In genomic region chr20:5119435-5120188, GRCh38 we compare ENCODE assay signal across 8 cellular contexts. TPM values are rescaled to one million over a fixed set of nuclear protein-coding genes. Genes with fewer than 3 reads are reported as not detected.
A peak's percentile ranks its signal among the peaks of the same experiment; 100 is the strongest.
DNase-seq lines count a peak whose midpoint lies in the region; ATAC-seq, FAIRE-seq and TF ChIP-seq lines count a peak whose summit lies in the region.

PCNA (minus strand) TSS chr20:5119958; CDS start chr20:5119798, 160 bp downstream.

- H3K36me3 Mint-ChIP-seq in endothelial cell (ENCODE audit: low read depth, unreplicated experiment): peaks cover 11% of the 10 kb centered on the region

- H3K4me2 ChIP-seq in OCI-LY7 (ENCODE audit: low read length): peak within 1 kb of the TSS; percentile 91

- peak within 1 kb of the TSS; percentile 94 for H3K4me3 Mint-ChIP-seq in endothelial cell (ENCODE audit: unreplicated experiment)

- no peaks in the 10 kb centered on the region for H3K9me2 ChIP-seq in OCI-LY7 (ENCODE audit: insufficient read depth, low read length)

- peak; percentile 88 for ATAC-seq in GM21526 (IDR thresholded peaks at IDR 0.05; ENCODE audit: low FRiP score, unreplicated experiment)

- peak within 1 kb of the TSS; percentile 72 for H3K27ac Mint-ChIP-seq in endothelial cell (ENCODE audit: unreplicated experiment)

- H3K9me3 ChIP-seq in OCI-LY7 (ENCODE audit: low read length): no peaks in the 10 kb centered on the region

- peak within 1 kb of the TSS; percentile 89 for H3K27ac ChIP-seq in OCI-LY7 (ENCODE audit: low read depth, low read length, poor library complexity, severe bottlenecking)

- DNase-seq in D721Med (ENCODE audit: insufficient read length, low spot score): peak; percentile 76
- DNase-seq in HuH-7.5 (ENCODE audit: low spot score): peak; percentile 98
- DNase-seq in OCI-LY7 (ENCODE audit: low spot score): peak; percentile 99
- peak; percentile 92 for DNase-seq in activated T-cell treated with anti-CD3 and anti-CD28 coated beads for 1 hour (ENCODE audit: low read depth)
- peak; percentile 93 for DNase-seq in endothelial cell (ENCODE audit: low spot score)
- peak; percentile 97 for DNase-seq in midbrain (lab: John Stamatoyannopoulos, UW)
- DNase-seq in stimulated activated CD8-positive, alpha-beta memory T cell treated with anti-CD3 and anti-CD28 coated beads, Interleukin-2, amount 100 ng/mL, for 1 hour (ENCODE audit: low read depth in 2 of 2): peak; percentile 89 to 90

- H3K4me1 Mint-ChIP-seq in endothelial cell (ENCODE audit: unreplicated experiment): peaks cover 13% of the 10 kb centered on the region

- intact Hi-C loops in OCI-LY7 (cut with micrococcal nuclease; ENCODE audit: unreplicated experiment): loop anchor here (2.0 to 5.0 kb wide), 3 partner anchors 73 to 833 kb away; partner anchors contain the start of genes MCM8 and TRMT6

- POLR2A ChIA-PET in OCI-LY7 (lab: Charles Lee): interaction anchor here (0.7 to 2.3 kb wide), 16 partner anchors 8 to 843 kb away, joined by 3 to 19 read pairs (median 4); no protein-coding TSS in a partner anchor

- CTCF ChIA-PET in OCI-LY7 (lab: Charles Lee; ENCODE audit: unreplicated experiment): interaction anchor here (0.8 kb wide), 1 partner anchor 73 kb away, joined by 4 read pairs; no protein-coding TSS in a partner anchor

- H4K20me1 ChIP-seq in OCI-LY7 (ENCODE audit: insufficient read depth, low read length): peaks cover 44% of the 10 kb centered on the region

- H3K79me2 ChIP-seq in OCI-LY7 (ENCODE audit: insufficient read depth, low read depth, low read length): peaks cover 51% of the 10 kb centered on the region

- H3K9me3 Mint-ChIP-seq in endothelial cell (ENCODE audit: unreplicated experiment): no peaks in the 10 kb centered on the region

- no TSS peak for BruUV-seq in OCI-LY7 (replicated peaks; lab: Mats Ljungman, UMichigan)

- TF ChIP-seq CTCF in D721Med (IDR thresholded peaks at IDR 0.05; ENCODE audit: insufficient read depth, missing control alignments) (no peak), OCI-LY7 (conservative IDR thresholded peaks at IDR 0.05; ENCODE audit: low read length) (no peak), endothelial cell (IDR thresholded peaks at IDR 0.05; ENCODE audit: unreplicated experiment) (no peak)

- H3K36me3 ChIP-seq in OCI-LY7 (ENCODE audit: insufficient read depth, low read length): peaks cover 46% of the 10 kb centered on the region

- FAIRE-seq in D721Med (lab: Jason Lieb, UNC): no peak

- H2AFZ ChIP-seq in OCI-LY7 (ENCODE audit: low read length): peak within 1 kb of the TSS; percentile 50

- H3K4me1 ChIP-seq in OCI-LY7 (ENCODE audit: insufficient read depth, low read length, poor library complexity, severe bottlenecking): peaks cover 47% of the 10 kb centered on the region

- H3K27me3 Mint-ChIP-seq in endothelial cell (ENCODE audit: unreplicated experiment): no peaks in the 10 kb centered on the region

- peak within 1 kb of the TSS; percentile 98 for H3K4me3 ChIP-seq in OCI-LY7 (ENCODE audit: low read depth, low read length, poor library complexity, severe bottlenecking)

RNA-seq across cellular contexts. Expression of gene PCNA, which starts in this region (rescaled TPM):
- 499 and 567 TPM in 2 replicates for total RNA-seq in OCI-LY7 (2014; rRNA removed; shearing (Covaris generic))
- total RNA-seq in OCI-LY7 (2022): 470 and 513 TPM in 2 replicates
- 77.1 TPM for total RNA-seq in endothelial cell (ENCODE audit: unreplicated experiment)

Comparison
In these comparisons a context has a peak if more than half of its experiments do, and no peak if none do; other contexts are left out.
1. Peak in every context shown above with its lines: DNase-seq, ATAC-seq, H3K4me3 ChIP-seq and H3K27ac ChIP-seq.